8 cellular contexts compared by ENCODE assay signal in the genomic region with DNA sequence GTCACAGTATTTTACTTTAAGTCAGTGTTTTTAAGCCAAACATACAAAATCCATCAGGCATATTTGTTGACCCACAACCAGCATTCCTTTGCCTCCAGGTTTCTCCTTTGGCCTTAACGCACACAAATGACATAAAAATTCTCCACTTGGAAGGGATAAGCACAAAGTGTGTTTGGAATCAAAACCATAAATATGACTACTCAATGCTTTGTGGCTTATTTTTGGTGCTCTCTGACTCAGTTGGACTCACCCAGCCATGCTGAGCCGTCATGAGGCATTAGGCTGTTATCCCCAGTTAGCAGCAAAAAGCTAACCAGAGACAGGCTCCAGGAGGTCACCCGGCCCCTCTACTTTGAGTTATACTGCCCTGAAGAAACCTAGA. TPM values are rescaled to one million over a fixed set of nuclear protein-coding genes. Genes with fewer than 3 reads are reported as not detected.
DNase-seq lines count a peak whose midpoint lies in the region; ATAC-seq and TF ChIP-seq lines count a peak whose summit lies in the region.

No MANE protein-coding gene starts in this region.

- DNase-seq in MCF 10A (ENCODE audit: unreplicated experiment) (no peak), NCI-H2029 (lab: John Stamatoyannopoulos, UW) (no peak), amniotic stem cell (lab: John Stamatoyannopoulos, UW) (no peak)

- CTCF ChIA-PET in MCF 10A (lab: Yijun Ruan, JAX): interaction anchor here (1.1 to 1.9 kb wide), 3 partner anchors 13 to 148 kb away, joined by 3 to 8 read pairs (median 4); no protein-coding TSS in a partner anchor

- no peak for ATAC-seq in GM21737 (IDR thresholded peaks at IDR 0.05; ENCODE audit: unreplicated experiment)
- ATAC-seq in HG02588 (IDR thresholded peaks at IDR 0.05; ENCODE audit: unreplicated experiment): no peak

- BruUV-seq in MCF 10A (replicated peaks; lab: Mats Ljungman, UMichigan): no TSS peak

- peak overlapping the region; percentile 99 for H3K27ac Mint-ChIP-seq in MCF 10A (ENCODE audit: low read depth, unreplicated experiment)

- H3K9me3 ChIP-seq in HUES6 (ENCODE audit: control insufficient read depth, insufficient read depth, low read depth, low read length): no peaks in the 10 kb centered on the region
- no peaks in the 10 kb centered on the region for H3K9me3 ChIP-seq in mucosa of rectum (ENCODE audit: control insufficient read depth in 2 of 2, low read length in 2 of 2)

- H3K27me3 Mint-ChIP-seq in MCF 10A (ENCODE audit: insufficient read depth, unreplicated experiment): no peaks in the 10 kb centered on the region

- H3K27me3 ChIP-seq in ACC112 (ENCODE audit: insufficient read depth, low read length) (no peaks in the 10 kb centered on the region), HUES6 (ENCODE audit: control insufficient read depth, insufficient read depth, low read length) (no peaks in the 10 kb centered on the region), mucosa of rectum (ENCODE audit: control insufficient read depth in 2 of 2, insufficient read depth in 2 of 2, low read length in 2 of 2) (no peaks in the 10 kb centered on the region)

- H3K4me1 ChIP-seq in ACC112 (ENCODE audit: control insufficient read depth, insufficient read depth, low read length, unreplicated experiment): peaks cover 28% of the 10 kb centered on the region
- H3K4me1 ChIP-seq in HUES6 (ENCODE audit: control insufficient read depth, insufficient read depth, low read length): peaks cover 28% of the 10 kb centered on the region
- H3K4me1 ChIP-seq in mucosa of rectum (ENCODE audit: control insufficient read depth in 2 of 2, insufficient read depth in 2 of 2, low read length in 2 of 2): peaks cover 43 to 49% of the 10 kb centered on the region in 2 donors

- H3K36me3 ChIP-seq in ACC112 (ENCODE audit: insufficient read depth, low read length) (no peaks in the 10 kb centered on the region), HUES6 (ENCODE audit: control insufficient read depth, insufficient read depth, low read length) (no peaks in the 10 kb centered on the region), mucosa of rectum (ENCODE audit: control insufficient read depth in 2 of 2, insufficient read depth in 2 of 2, low read length in 2 of 2) (no peaks in the 10 kb centered on the region)

- peaks cover 35% of the 10 kb centered on the region for H3K4me1 Mint-ChIP-seq in MCF 10A (ENCODE audit: insufficient read depth, unreplicated experiment)

- intact Hi-C loops in MCF 10A (cut with micrococcal nuclease): loop anchor here (5.0 kb wide), 2 partner anchors 48 to 447 kb away; partner anchors contain the start of gene CDC42SE1

- peaks cover 16% of the 10 kb centered on the region for H3K36me3 Mint-ChIP-seq in MCF 10A (ENCODE audit: insufficient read depth, unreplicated experiment)

- TF ChIP-seq CTCF in MCF 10A (IDR thresholded peaks at IDR 0.05; ENCODE audit: unreplicated experiment): no peak

- H3K9ac ChIP-seq in HUES6 (ENCODE audit: low read length): no peak overlapping the region
- peak overlapping the region; percentile 90 to 92 for H3K9ac ChIP-seq in mucosa of rectum (ENCODE audit: low read depth in 1 of 2, low read length in 2 of 2)

- peaks cover 12% of the 10 kb centered on the region for H3K79me2 ChIP-seq in ACC112 (ENCODE audit: control insufficient read depth, insufficient read depth, low read length, unreplicated experiment)

- H3K4me3 ChIP-seq in ACC112 (ENCODE audit: low read depth, low read length): peak overlapping the region; percentile 90
- peak overlapping the region; percentile 97 for H3K4me3 ChIP-seq in HUES6 (ENCODE audit: low read depth, low read length)
- peak overlapping the region; percentile 84 to 90 for H3K4me3 ChIP-seq in mucosa of rectum (ENCODE audit: low read length in 2 of 2)

- H3K4me3 Mint-ChIP-seq in MCF 10A (ENCODE audit: unreplicated experiment): peak overlapping the region; percentile 94

- POLR2A ChIA-PET in MCF 10A (lab: Yijun Ruan, JAX): interaction anchor here (0.9 to 2.9 kb wide), 5 partner anchors 13 to 186 kb away, joined by 3 to 16 read pairs (median 3); partner anchors contain the start of genes CDC42SE1 and MLLT11

- H2AFZ ChIP-seq in ACC112 (ENCODE audit: low read length, unreplicated experiment): peak overlapping the region; percentile 98

- peak overlapping the region; percentile 27; the same call in 1 of the 2 replicates for H3K27ac ChIP-seq in ACC112 (ENCODE audit: low read depth, low read length)
- no peak overlapping the region for H3K27ac ChIP-seq in HUES6 (ENCODE audit: low read depth, low read length)
- peak overlapping the region; percentile 87 to 88 for H3K27ac ChIP-seq in mucosa of rectum (ENCODE audit: low read depth in 2 of 2, low read length in 2 of 2)

- H3K9me3 Mint-ChIP-seq in MCF 10A (ENCODE audit: unreplicated experiment): no peaks in the 10 kb centered on the region

RNA-seq across cellular contexts. Expression of gene PRUNE1, which starts 0.9 kb away (rescaled TPM):
- 17.6 and 24.1 TPM in 2 replicates for total RNA-seq in MCF 10A (2022)

RNA-seq across cellular contexts. Expression of gene MINDY1, which starts 2.5 kb away (rescaled TPM):
- 8.9 and 10.4 TPM in 2 replicates for total RNA-seq in MCF 10A (2022)

RNA-seq across cellular contexts. Expression of gene ANXA9, which starts 27.1 kb away (rescaled TPM):
- total RNA-seq in MCF 10A (2022): 0.37 and 0.61 TPM in 2 replicates

RNA-seq across cellular contexts. Expression of gene BNIPL, which starts 27.2 kb away (rescaled TPM):
- 1.2 and 2.3 TPM in 2 replicates for total RNA-seq in MCF 10A (2022)

RNA-seq across cellular contexts. Expression of gene CERS2, which starts 34.6 kb away (rescaled TPM):
- total RNA-seq in MCF 10A (2022): 270 TPM in 2 replicates
